Comparison of ENCODE assay signal across 10 cellular contexts in genomic region chr6:170293881-170294755, GRCh38. TPM values are rescaled to one million over a fixed set of nuclear protein-coding genes. Genes with fewer than 3 reads are reported as not detected.
DNase-seq lines count a peak whose midpoint lies in the region; ATAC-seq, FAIRE-seq and TF ChIP-seq lines count a peak whose summit lies in the region.
"Had no signal": no experiment of that assay in that cellular context is flagged by ENCODE, and none has a peak within 500 bp of the region (broad histone marks: within the 10 kb centered on the region; RNA-seq: fewer than 3 reads in every experiment).

No MANE protein-coding gene starts in this region.

- intact Hi-C loops in testis (cut with DNase I; ENCODE audit: low total_unique reads), result loop anchor here (10.0 kb wide), 1 partner anchor 459 kb away; no protein-coding TSS in a partner anchor

- no peak for DNase-seq in CD4-positive, CD25-positive, alpha-beta regulatory T cell
- peak; percentile 30 for DNase-seq in H54 (ENCODE audit: insufficient read length, low spot score)
- DNase-seq in activated CD8-positive, alpha-beta memory T cell treated with anti-CD3 and anti-CD28 coated beads, Interleukin-2, amount 10 ng/mL, durations not matched to agents 7 days and 5 days, result peak; percentile 30
- DNase-seq in naive B cell, result no peak
- no peak for DNase-seq in NCI-H2107 (lab: John Stamatoyannopoulos, UW)
- DNase-seq in SKM-1 (lab: John Stamatoyannopoulos, UW; ENCODE audit: unreplicated experiment), result no peak
- DNase-seq in testis, result no peak
- DNase-seq: Calu3, left colon had no signal

- peaks cover 70% of the 10 kb centered on the region for H3K27me3 Mint-ChIP-seq in CD4-positive, CD25-positive, alpha-beta regulatory T cell
- H3K27me3 Mint-ChIP-seq in activated CD8-positive, alpha-beta memory T cell treated with anti-CD3 and anti-CD28 coated beads, Interleukin-2, amount 10 ng/mL, durations not matched to agents 7 days and 5 days, result peaks cover 75% of the 10 kb centered on the region
- peaks cover 38 to 70% (median 46%) of the 10 kb centered on the region in 3 donors for H3K27me3 Mint-ChIP-seq in naive B cell

- no peaks in the 10 kb centered on the region for H3K9me3 ChIP-seq in CD4-positive, CD25-positive, alpha-beta regulatory T cell (ENCODE audit: control insufficient read depth in 2 of 2, low read length in 2 of 2)
- H3K9me3 ChIP-seq in testis, result no peaks in the 10 kb centered on the region

- no peak overlapping the region for H3K27ac ChIP-seq in CD4-positive, CD25-positive, alpha-beta regulatory T cell (ENCODE audit: insufficient read depth, low read length, poor library complexity, severe bottlenecking)
- no peak overlapping the region for H3K27ac ChIP-seq in testis

- peak overlapping the region; percentile 72 to 92 (median 82) for H3K4me3 Mint-ChIP-seq in CD4-positive, CD25-positive, alpha-beta regulatory T cell
- H3K4me3 Mint-ChIP-seq in activated CD8-positive, alpha-beta memory T cell treated with anti-CD3 and anti-CD28 coated beads, Interleukin-2, amount 10 ng/mL, durations not matched to agents 7 days and 5 days, result no peak overlapping the region
- peak overlapping the region in 7 of 8 donors; percentile 64 to 95 (median 83) for H3K4me3 Mint-ChIP-seq in naive B cell

- CTCF ChIA-PET in activated CD8-positive, alpha-beta memory T cell treated with anti-CD3 and anti-CD28 coated beads, Interleukin-2, amount 10 ng/mL, durations not matched to agents 7 days and 5 days (lab: Charles Lee), result interaction anchor here (0.8 to 3.5 kb wide), 4 partner anchors 8 to 462 kb away, joined by 3 to 12 read pairs (median 4); no protein-coding TSS in a partner anchor

- no peak for TF ChIP-seq CTCF in testis (IDR thresholded peaks at IDR 0.05)

- FAIRE-seq in H54 (lab: Jason Lieb, UNC), result no peak

- H3K4me1 ChIP-seq in CD4-positive, CD25-positive, alpha-beta regulatory T cell (ENCODE audit: control insufficient read depth, insufficient read depth, low read length, poor library complexity, severe bottlenecking), result peaks cover 59% of the 10 kb centered on the region
- H3K4me1 ChIP-seq in testis, result peaks cover 33% of the 10 kb centered on the region

- 46 to 49% methylated on average over 12 of the region's 12 CpGs for WGBS in testis, 2 donors

- ATAC-seq in CD4-positive, CD25-positive, alpha-beta regulatory T cell (ENCODE audit: low read depth in 2 of 2), result no peak
- ATAC-seq in activated CD8-positive, alpha-beta memory T cell treated with anti-CD3 and anti-CD28 coated beads, Interleukin-2, amount 10 ng/mL, durations not matched to agents 7 days and 5 days, result no peak
- no peak for ATAC-seq in naive B cell (ENCODE audit: low read depth in 2 of 2)
- ATAC-seq in GM19455 (IDR thresholded peaks at IDR 0.05; ENCODE audit: unreplicated experiment), result no peak
- ATAC-seq: left colon had no signal

- no peaks in the 10 kb centered on the region for H3K36me3 ChIP-seq in CD4-positive, CD25-positive, alpha-beta regulatory T cell (ENCODE audit: control insufficient read depth, insufficient read depth, low read length)
- no peaks in the 10 kb centered on the region for H3K36me3 ChIP-seq in testis (ENCODE audit: low read depth, missing control alignments)

- peaks cover 0 to 8% (median 0%) of the 10 kb centered on the region in 7 donors for H3K9me3 Mint-ChIP-seq in CD4-positive, CD25-positive, alpha-beta regulatory T cell
- no peaks in the 10 kb centered on the region for H3K9me3 Mint-ChIP-seq in activated CD8-positive, alpha-beta memory T cell treated with anti-CD3 and anti-CD28 coated beads, Interleukin-2, amount 10 ng/mL, durations not matched to agents 7 days and 5 days (ENCODE audit: low read depth)
- no peaks in the 10 kb centered on the region for H3K9me3 Mint-ChIP-seq in naive B cell

- no peak overlapping the region for H3K27ac Mint-ChIP-seq in CD4-positive, CD25-positive, alpha-beta regulatory T cell
- H3K27ac Mint-ChIP-seq in activated CD8-positive, alpha-beta memory T cell treated with anti-CD3 and anti-CD28 coated beads, Interleukin-2, amount 10 ng/mL, durations not matched to agents 7 days and 5 days, result no peak overlapping the region
- H3K27ac Mint-ChIP-seq in naive B cell, result peak overlapping the region in 2 of 6 donors; percentile 77 to 87

- no peak overlapping the region for H3K4me3 ChIP-seq in CD4-positive, CD25-positive, alpha-beta regulatory T cell (ENCODE audit: low read depth, low read length)
- H3K4me3 ChIP-seq in testis, result no peak overlapping the region

- H3K27me3 ChIP-seq in CD4-positive, CD25-positive, alpha-beta regulatory T cell (ENCODE audit: control insufficient read depth, insufficient read depth, low read length), result peaks cover 38% of the 10 kb centered on the region
- H3K27me3 ChIP-seq in testis, result no peaks in the 10 kb centered on the region

- H3K4me1 Mint-ChIP-seq in CD4-positive, CD25-positive, alpha-beta regulatory T cell, result peaks cover 6 to 46% (median 25%) of the 10 kb centered on the region in 4 donors
- peaks cover 31% of the 10 kb centered on the region for H3K4me1 Mint-ChIP-seq in activated CD8-positive, alpha-beta memory T cell treated with anti-CD3 and anti-CD28 coated beads, Interleukin-2, amount 10 ng/mL, durations not matched to agents 7 days and 5 days
- H3K4me1 Mint-ChIP-seq in naive B cell, result peaks cover 34 to 56% (median 41%) of the 10 kb centered on the region in 3 donors

- no peak for TF ChIP-seq POLR2A in H54 (IDR thresholded peaks at IDR 0.05; ENCODE audit: low read depth, low read length)
- no peak for TF ChIP-seq POLR2A in testis (IDR thresholded peaks at IDR 0.05)

- no peaks in the 10 kb centered on the region for H3K36me3 Mint-ChIP-seq in CD4-positive, CD25-positive, alpha-beta regulatory T cell
- no peaks in the 10 kb centered on the region for H3K36me3 Mint-ChIP-seq in activated CD8-positive, alpha-beta memory T cell treated with anti-CD3 and anti-CD28 coated beads, Interleukin-2, amount 10 ng/mL, durations not matched to agents 7 days and 5 days
- H3K36me3 Mint-ChIP-seq in naive B cell, result no peaks in the 10 kb centered on the region

RNA-seq across cellular contexts. Expression of gene DLL1, which starts 3.2 kb away (rescaled TPM):
- 1.1 TPM for total RNA-seq in CD4-positive, CD25-positive, alpha-beta regulatory T cell
- polyA plus RNA-seq in CD4-positive, CD25-positive, alpha-beta regulatory T cell, result under 1 TPM in 2 of 4 donors, not detected in 2; 0.28 to 0.29 TPM
- total RNA-seq in activated CD8-positive, alpha-beta memory T cell treated with anti-CD3 and anti-CD28 coated beads, Interleukin-2, amount 10 ng/mL, durations not matched to agents 7 days and 5 days, result 1 to 10 TPM in 1 of 2 experiments, under 1 TPM in 1; 0.37 to 1.2 TPM
- polyA plus RNA-seq in naive B cell (ENCODE audit: low read depth in 6 of 6) (1 to 10 TPM in 2 of 6 donors, under 1 TPM in 2, not detected in 2; 0.19 to 1.4 (median 0.98) TPM), testis (ENCODE audit: insufficient read depth, low read depth, low replicate concordance) (2.8 TPM)
- 1 to 10 TPM; 4.6 to 5.5 TPM for total RNA-seq in testis

RNA-seq across cellular contexts. Expression of gene FAM120B, which starts 12.4 kb away (rescaled TPM):
- 35.0 TPM for total RNA-seq in CD4-positive, CD25-positive, alpha-beta regulatory T cell
- polyA plus RNA-seq in CD4-positive, CD25-positive, alpha-beta regulatory T cell, result 10 to 100 TPM; 28.0 to 33.5 (median 30.6) TPM
- 10 to 100 TPM; 20.4 to 26.0 TPM for total RNA-seq in activated CD8-positive, alpha-beta memory T cell treated with anti-CD3 and anti-CD28 coated beads, Interleukin-2, amount 10 ng/mL, durations not matched to agents 7 days and 5 days
- 10 to 100 TPM in 5 of 6 donors, 1 to 10 TPM in 1; 8.3 to 35.2 (median 27.5) TPM for polyA plus RNA-seq in naive B cell (ENCODE audit: low read depth in 6 of 6)
- 10 to 100 TPM; 40.6 to 62.2 TPM for total RNA-seq in testis
- 33.8 TPM for polyA plus RNA-seq in testis (ENCODE audit: insufficient read depth, low read depth, low replicate concordance)

Comparison
In these comparisons a context has a peak if more than half of its experiments do, and no peak if none do; other contexts are left out.
1. DNase-seq: peak in H54 (single experiment) and activated CD8-positive, alpha-beta memory T cell treated with anti-CD3 and anti-CD28 coated beads, Interleukin-2, amount 10 ng/mL, durations not matched to agents 7 days and 5 days (single experiment); none in CD4-positive, CD25-positive, alpha-beta regulatory T cell (0 of 3), naive B cell (single experiment), NCI-H2107 (single experiment), SKM-1 (single experiment) and testis (single experiment).